23 cellular contexts compared by ENCODE assay signal in genomic region chr15:39021341-39021740, GRCh38.
"Had no signal": no experiment of that assay in that cellular context is flagged by ENCODE, and none has a peak within 500 bp of the region (broad histone marks: within the 10 kb centered on the region; RNA-seq: fewer than 3 reads in every experiment).

No MANE protein-coding gene starts in this region.

- DNase-seq: islet precursor cell; left ventricle myocardium inferior; mesendoderm; naive thymus-derived CD8-positive, alpha-beta T cell; nephron progenitor cell; occipital lobe; right cardiac atrium; stimulated activated CD4-positive, alpha-beta T cell treated with anti-CD3 and anti-CD28 coated beads, Interleukin-1b, Interleukin-23, amount 100 ng/mL, for 48 hours; stimulated activated CD4-positive, alpha-beta T cell treated with anti-CD3 and anti-CD28 coated beads, Interleukin-2, amount 100 ng/mL, for 48 hours; stimulated activated CD4-positive, alpha-beta T cell treated with anti-CD3 and anti-CD28 coated beads, Interleukin-4, amount 100 ng/mL, for 4 hours; stimulated activated CD8-positive, alpha-beta memory T cell treated with anti-CD3 and anti-CD28 coated beads, Interleukin-4, amount 100 ng/mL, for 48 hours; stimulated activated naive CD4-positive, alpha-beta T cell treated with Interleukin-2 at 50 U/mL for 16 hours; stimulated activated naive CD8-positive, alpha-beta T cell treated with anti-CD3 and anti-CD28 coated beads, Interleukin-15, amount 100 ng/mL, for 72 hours; substantia nigra; uterus had no signal

- H3K27me3 ChIP-seq: hepatocyte, neural progenitor cell, neutrophil, tibial nerve, uterus had no signal

- H3K4me2 ChIP-seq: hepatocyte, neural progenitor cell, smooth muscle cell had no signal

- H3K27ac ChIP-seq: hepatocyte, left ventricle myocardium inferior, neural progenitor cell, neutrophil, tibial nerve, uterus had no signal

- H3K9me3 ChIP-seq: left ventricle myocardium inferior, neutrophil, tibial nerve, uterus had no signal

- H3K36me3 ChIP-seq: left ventricle myocardium inferior, neural progenitor cell, neutrophil, tibial nerve, uterus had no signal

- H3K4me3 ChIP-seq: hepatocyte, left ventricle myocardium inferior, lung, neural progenitor cell, smooth muscle cell, tibial nerve, uterus had no signal

- H2AFZ ChIP-seq: hepatocyte, neural progenitor cell had no signal

- ATAC-seq: naive thymus-derived CD8-positive, alpha-beta T cell; right cardiac atrium; sciatic nerve; stimulated activated memory B cell treated with anti-CD40 and anti-IgM and Interleukin-4, amounts not matched to agents 10 μg/mL and 1 μg/mL and 100 μg/mL, for 72 hours; stimulated activated naive CD8-positive, alpha-beta T cell treated with anti-CD3 and anti-CD28 coated beads, Interleukin-15, amount 100 ng/mL, for 72 hours had no signal

- H3K4me1 ChIP-seq: tibial nerve, uterus had no signal

- H3K9ac ChIP-seq: neural progenitor cell had no signal
